8 cellular contexts compared by ENCODE assay signal in the genomic region with DNA sequence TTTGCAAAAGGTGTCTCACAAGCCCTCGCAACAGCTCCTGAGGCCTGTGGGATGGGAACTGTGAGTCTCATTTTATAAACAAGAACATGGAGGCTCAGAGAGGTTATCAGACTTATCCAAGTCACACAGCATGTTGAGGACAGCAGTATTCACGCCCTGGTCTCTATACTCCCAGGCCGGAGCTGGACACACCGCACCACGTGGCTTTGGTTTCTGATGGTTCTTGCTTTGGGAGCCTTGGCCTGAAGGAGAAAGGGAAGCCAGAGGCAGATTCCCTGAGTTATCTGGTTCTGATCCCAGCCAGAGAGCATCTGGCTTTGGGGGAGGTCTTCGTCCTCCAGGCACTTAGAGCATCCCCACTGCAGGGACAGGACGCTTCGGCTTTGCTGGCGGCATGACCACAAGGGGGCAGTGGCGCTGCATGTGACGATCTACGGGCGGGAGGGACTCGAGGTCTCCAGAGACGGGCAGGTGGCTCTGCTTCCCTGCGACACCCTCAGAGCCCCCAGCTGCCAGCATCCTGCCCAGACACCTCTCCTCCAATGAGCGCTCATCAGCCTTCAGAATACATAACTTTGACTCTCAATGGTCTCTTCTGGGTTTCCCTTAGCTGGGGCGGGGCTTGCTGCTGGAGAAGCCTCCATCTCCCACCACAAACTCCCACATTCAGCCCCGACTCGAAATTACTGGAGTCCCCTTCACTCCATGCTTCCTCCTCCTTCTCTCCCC. TPM values are rescaled to one million over a fixed set of nuclear protein-coding genes. Genes with fewer than 3 reads are reported as not detected.
DNase-seq lines count a peak whose midpoint lies in the region; ATAC-seq and TF ChIP-seq lines count a peak whose summit lies in the region.

No MANE protein-coding gene starts in this region.

- H3K4me1 ChIP-seq in Karpas-422 (ENCODE audit: low read length) (no peaks in the 10 kb centered on the region), PC-3 (ENCODE audit: insufficient read depth, low read length) (peaks cover 26% of the 10 kb centered on the region), neural progenitor cell (no peaks in the 10 kb centered on the region)

- TF ChIP-seq CTCF in GM10248 (IDR thresholded peaks at IDR 0.05; ENCODE audit: control extremely low read depth, extremely low read depth, low read depth, missing control alignments) (peak; percentile 96), PC-3 (conservative IDR thresholded peaks at IDR 0.05; ENCODE audit: low read depth, low read length) (peak; percentile 93), fibroblast of pulmonary artery (IDR thresholded peaks at IDR 0.05; ENCODE audit: low read length, missing control alignments) (peak; percentile 74), neural progenitor cell (IDR thresholded peaks at IDR 0.05) (peak; percentile 93)

- intact Hi-C loops in PC-3 (cut with micrococcal nuclease): loop anchor here (1.0 kb wide), 1 partner anchor 137 kb away; no protein-coding TSS in a partner anchor

- peaks cover 0 to under 1% of the 10 kb centered on the region in 2 donors for H3K9me3 Mint-ChIP-seq in activated T-cell treated with anti-CD3 and anti-CD28 coated beads, Interleukin-2, amount 50 U/mL, for 72 hours
- H3K9me3 Mint-ChIP-seq in neural progenitor cell: peaks cover 3% of the 10 kb centered on the region

- H3K79me2 ChIP-seq in Karpas-422 (ENCODE audit: low read length) (no peaks in the 10 kb centered on the region), PC-3 (ENCODE audit: low read length) (no peaks in the 10 kb centered on the region), neural progenitor cell (ENCODE audit: low read depth) (no peaks in the 10 kb centered on the region)

- H3K27me3 Mint-ChIP-seq in activated T-cell treated with anti-CD3 and anti-CD28 coated beads, Interleukin-2, amount 50 U/mL, for 72 hours (ENCODE audit: low read depth): peaks cover 7% of the 10 kb centered on the region
- peaks cover 10% of the 10 kb centered on the region for H3K27me3 Mint-ChIP-seq in neural progenitor cell (ENCODE audit: insufficient read depth, low read depth)

- DNase-seq in GM10248 (ENCODE audit: extremely low spot score): peak; percentile 85
- peak; percentile 94 for DNase-seq in Karpas-422
- DNase-seq in PC-3: peak; percentile 85
- peak; percentile 87 to 90 for DNase-seq in activated T-cell treated with anti-CD3 and anti-CD28 coated beads, Interleukin-2, amount 50 U/mL, for 72 hours
- DNase-seq in fibroblast of pulmonary artery (ENCODE audit: low read depth): peak; percentile 56
- peak; percentile 92 for DNase-seq in neural progenitor cell (ENCODE audit: low spot score)
- peak; percentile 4 for DNase-seq in stromal cell of bone marrow (ENCODE audit: low read depth)

- H3K36me3 ChIP-seq in Karpas-422 (ENCODE audit: insufficient read depth, low read length): no peaks in the 10 kb centered on the region
- no peaks in the 10 kb centered on the region for H3K36me3 ChIP-seq in PC-3 (ENCODE audit: low read depth, low read length)
- no peaks in the 10 kb centered on the region for H3K36me3 ChIP-seq in neural progenitor cell

- H3K9ac ChIP-seq in Karpas-422 (ENCODE audit: low read length) (no peak overlapping the region), PC-3 (ENCODE audit: low read length) (no peak overlapping the region), neural progenitor cell (no peak overlapping the region)

- H4K20me1 ChIP-seq in Karpas-422 (ENCODE audit: insufficient read depth, low read depth, low read length) (no peaks in the 10 kb centered on the region), PC-3 (ENCODE audit: low read length) (no peaks in the 10 kb centered on the region), neural progenitor cell (ENCODE audit: low read depth) (no peaks in the 10 kb centered on the region)

- H3K9me2 ChIP-seq in Karpas-422 (replicated peaks; ENCODE audit: insufficient read depth, low read length): no peaks in the 10 kb centered on the region
- H3K9me2 ChIP-seq in PC-3 (replicated peaks; ENCODE audit: low read length): no peaks in the 10 kb centered on the region

- H3K27me3 ChIP-seq in Karpas-422 (ENCODE audit: low read length) (no peaks in the 10 kb centered on the region), PC-3 (ENCODE audit: low read length) (peaks cover 22% of the 10 kb centered on the region; the same call in 1 of the 2 replicates), neural progenitor cell (peaks cover 18% of the 10 kb centered on the region)

- H3K36me3 Mint-ChIP-seq in activated T-cell treated with anti-CD3 and anti-CD28 coated beads, Interleukin-2, amount 50 U/mL, for 72 hours (ENCODE audit: insufficient read depth in 2 of 2): peaks cover 0 to 3% of the 10 kb centered on the region in 2 donors
- no peaks in the 10 kb centered on the region for H3K36me3 Mint-ChIP-seq in neural progenitor cell

- no peak overlapping the region for H3K27ac Mint-ChIP-seq in activated T-cell treated with anti-CD3 and anti-CD28 coated beads, Interleukin-2, amount 50 U/mL, for 72 hours
- H3K27ac Mint-ChIP-seq in neural progenitor cell: no peak overlapping the region

- H3K4me2 ChIP-seq in Karpas-422 (ENCODE audit: low read depth, low read length, poor library complexity, severe bottlenecking) (no peak overlapping the region), PC-3 (ENCODE audit: low read length) (no peak overlapping the region), neural progenitor cell (no peak overlapping the region)

- H3K4me3 ChIP-seq in Karpas-422 (ENCODE audit: low read length): no peak overlapping the region
- H3K4me3 ChIP-seq in PC-3 (ENCODE audit: low read length): no peak overlapping the region
- H3K4me3 ChIP-seq in fibroblast of pulmonary artery (replicated peaks; ENCODE audit: low read depth, low read length): no peak overlapping the region
- no peak overlapping the region for H3K4me3 ChIP-seq in neural progenitor cell

- H3K4me3 Mint-ChIP-seq in activated T-cell treated with anti-CD3 and anti-CD28 coated beads, Interleukin-2, amount 50 U/mL, for 72 hours: no peak overlapping the region
- no peak overlapping the region for H3K4me3 Mint-ChIP-seq in neural progenitor cell

- BruUV-seq in PC-3 (replicated peaks; lab: Mats Ljungman, UMichigan): no TSS peak

- ATAC-seq in PC-3 (peak; percentile 78), HG03378 (IDR thresholded peaks at IDR 0.05; ENCODE audit: unreplicated experiment) (no peak)
- peak; percentile 87 to 90 for ATAC-seq in activated T-cell treated with anti-CD3 and anti-CD28 coated beads, Interleukin-2, amount 50 U/mL, for 72 hours (replicated peaks in 1 of 2)

- H3K27ac ChIP-seq in Karpas-422 (ENCODE audit: low read length) (no peak overlapping the region), PC-3 (ENCODE audit: low read length) (no peak overlapping the region), neural progenitor cell (no peak overlapping the region)

- CTCF ChIA-PET in GM10248 (lab: Yijun Ruan, JAX) (interaction anchor here (0.6 to 10.0 kb wide), 32 partner anchors 8 to 181 kb away, joined by 3 to 265 read pairs (median 4); no protein-coding TSS in a partner anchor), PC-3 (lab: Charles Lee) (no interaction called here)

- H2AFZ ChIP-seq in Karpas-422 (ENCODE audit: low read length) (no peak overlapping the region), PC-3 (ENCODE audit: low read length) (no peak overlapping the region), neural progenitor cell (replicated peaks) (no peak overlapping the region)

- H3F3A ChIP-seq in PC-3 (ENCODE audit: low read length, unreplicated experiment) (no peaks in the 10 kb centered on the region), neural progenitor cell (ENCODE audit: low read depth) (no peaks in the 10 kb centered on the region)

- H3K4me1 Mint-ChIP-seq in activated T-cell treated with anti-CD3 and anti-CD28 coated beads, Interleukin-2, amount 50 U/mL, for 72 hours (ENCODE audit: low read depth): peaks cover 8% of the 10 kb centered on the region
- H3K4me1 Mint-ChIP-seq in neural progenitor cell: no peaks in the 10 kb centered on the region

- H3K9me3 ChIP-seq in Karpas-422 (ENCODE audit: low read length): no peaks in the 10 kb centered on the region
- no peaks in the 10 kb centered on the region for H3K9me3 ChIP-seq in PC-3 (ENCODE audit: low read length)
- no peaks in the 10 kb centered on the region for H3K9me3 ChIP-seq in neural progenitor cell (ENCODE audit: low read depth)

- POLR2A ChIA-PET in GM10248 (lab: Yijun Ruan, JAX) (no interaction called here), PC-3 (lab: Charles Lee; ENCODE audit: unreplicated experiment) (no interaction called here)

RNA-seq across cellular contexts. Expression of a gene that starts 51.4 kb away (rescaled TPM):
- total RNA-seq in Karpas-422 (2014; rRNA removed; shearing (Covaris generic); ENCODE audit: low replicate concordance): 11.7 and 15.3 TPM in 2 replicates
- total RNA-seq in PC-3 (2014; rRNA removed) (10.9 and 12.2 TPM in 2 replicates), neural progenitor cell (ENCODE audit: low replicate concordance) (8.2 and 10.8 TPM in 2 replicates)
- total RNA-seq in activated T-cell treated with anti-CD3 and anti-CD28 coated beads, Interleukin-2, amount 50 U/mL, for 72 hours: 10 to 100 TPM; 21.0 to 22.0 TPM

Comparison
In these comparisons a context has a peak if more than half of its experiments do, and no peak if none do; other contexts are left out.
1. DNase-seq: peak in every context shown above with its lines; median percentile 94 in Karpas-422; 92 in neural progenitor cell; 88 in activated T-cell treated with anti-CD3 and anti-CD28 coated beads, Interleukin-2, amount 50 U/mL, for 72 hours; 85 in GM10248; 85 in PC-3; 56 in fibroblast of pulmonary artery; 4 in stromal cell of bone marrow.